Comparison of ENCODE assay signal across 8 cellular contexts in genomic region chr14:73713206-73713803, GRCh38. TPM values are rescaled to one million over a fixed set of nuclear protein-coding genes. Genes with fewer than 3 reads are reported as not detected.
DNase-seq lines count a peak whose midpoint lies in the region; ATAC-seq and TF ChIP-seq lines count a peak whose summit lies in the region.

No MANE protein-coding gene starts in this region.

- H3K27ac ChIP-seq in RWPE1 (peak overlapping the region; percentile 97), esophagus squamous epithelium (peak overlapping the region; percentile 87 to 94 (median 93))

- WGBS in esophagus squamous epithelium, 2 donors = 21 to 28% methylated on average over 14 to 15 of the region's 21 CpGs

- H3K36me3 ChIP-seq in esophagus squamous epithelium = peaks cover 6 to 33% (median 7%) of the 10 kb centered on the region in 3 donors

- H3K9me3 ChIP-seq in esophagus squamous epithelium = no peaks in the 10 kb centered on the region

- H3K4me1 ChIP-seq in esophagus squamous epithelium = peaks cover under 1 to 66% (median 10%) of the 10 kb centered on the region in 3 donors

- DNase-seq in NCI-H82 (lab: John Stamatoyannopoulos, UW) (peak; percentile 57), NCI-H82 treated with DMSO at 0.1 percent for 48 hours (lab: John Stamatoyannopoulos, UW; ENCODE audit: unreplicated experiment) (no peak), RWPE1 (ENCODE audit: low spot score) (peak; percentile 41), esophagus squamous epithelium (lab: John Stamatoyannopoulos, UW) (no peak), pons (ENCODE audit: low spot score) (peak; percentile 53), NCI-H2029 treated with DMSO at 0.1 percent for 48 hours (lab: John Stamatoyannopoulos, UW) (no peak), NCI-H446 (lab: John Stamatoyannopoulos, UW) (no peak)

- no peak for TF ChIP-seq POLR2A in esophagus squamous epithelium (IDR thresholded peaks at IDR 0.05)

- ATAC-seq in GM18511 (IDR thresholded peaks at IDR 0.05; ENCODE audit: unreplicated experiment) = no peak

- TF ChIP-seq CTCF in RWPE1 (conservative IDR thresholded peaks at IDR 0.05; ENCODE audit: low read depth) (no peak), esophagus squamous epithelium (IDR thresholded peaks at IDR 0.05) (no peak)

- H3K4me3 ChIP-seq in esophagus squamous epithelium = peak overlapping the region; percentile 64 to 92 (median 84)

- no peaks in the 10 kb centered on the region for H3K27me3 ChIP-seq in esophagus squamous epithelium

- intact Hi-C loops in esophagus squamous epithelium (cut with DNase I) = no loop called here

- CTCF ChIA-PET in RWPE1 (lab: Yijun Ruan, JAX) = interaction anchor here (0.5 to 0.9 kb wide), 2 partner anchors 112 to 241 kb away, joined by 7 to 9 read pairs; no protein-coding TSS in a partner anchor

- POLR2A ChIA-PET in RWPE1 (lab: Yijun Ruan, JAX; ENCODE audit: low non-redundant PET) = no interaction called here

RNA-seq across cellular contexts. Expression of gene PNMA1, which starts 0.9 kb away (rescaled TPM):
- total RNA-seq in esophagus squamous epithelium = 10 to 100 TPM in 1 of 4 donors, 1 to 10 TPM in 3; 4.2 to 13.9 (median 7.2) TPM

Comparison
In these comparisons a context has a peak if more than half of its experiments do, and no peak if none do; other contexts are left out.
1. DNase-seq: peak in NCI-H82 (single experiment), RWPE1 (single experiment) and pons (single experiment); none in NCI-H82 treated with DMSO at 0.1 percent for 48 hours (single experiment), esophagus squamous epithelium (single experiment), NCI-H2029 treated with DMSO at 0.1 percent for 48 hours (single experiment) and NCI-H446 (0 of 2).